Comparison of ENCODE assay signal across 35 cellular contexts in genomic region chr3:183733553-183733952, GRCh38.
"Had no signal": no experiment of that assay in that cellular context is flagged by ENCODE, and none has a peak within 500 bp of the region (broad histone marks: within the 10 kb centered on the region; RNA-seq: fewer than 3 reads in every experiment).

No MANE protein-coding gene starts in this region.

- H3K27ac ChIP-seq: adrenal gland, body of pancreas, cardiac muscle cell, colonic mucosa, dorsolateral prefrontal cortex, epithelial cell of prostate, esophagus squamous epithelium, WERI-Rb-1 had no signal

- H3K4me1 Mint-ChIP-seq: activated B cell treated with CpG ODN at 0.5 μM for 24 hours; activated CD8-positive, alpha-beta memory T cell treated with anti-CD3 and anti-CD28 coated beads, Interleukin-2, amount 10 ng/mL, durations not matched to agents 7 days and 5 days; activated naive CD4-positive, alpha-beta T cell treated with anti-CD3 and anti-CD28 coated beads, Interleukin-2, amount 50 U/mL, for 24 hours; activated naive CD8-positive, alpha-beta T cell treated with anti-CD3 and anti-CD28 coated beads for 36 hours; activated naive CD8-positive, alpha-beta T cell treated with anti-CD3 and anti-CD28 coated beads, Interleukin-2, amount 50 U/mL, for 24 hours had no signal

- H3K4me3 Mint-ChIP-seq: activated B cell treated with CpG ODN at 0.5 μM for 24 hours; activated CD8-positive, alpha-beta memory T cell treated with anti-CD3 and anti-CD28 coated beads, Interleukin-2, amount 10 ng/mL, durations not matched to agents 7 days and 5 days; activated CD8-positive, alpha-beta T cell treated with anti-CD3 and anti-CD28 coated beads for 36 hours; activated naive CD4-positive, alpha-beta T cell treated with anti-CD3 and anti-CD28 coated beads for 36 hours; activated naive CD4-positive, alpha-beta T cell treated with anti-CD3 and anti-CD28 coated beads, Interleukin-2, amount 50 U/mL, for 24 hours; activated naive CD8-positive, alpha-beta T cell treated with anti-CD3 and anti-CD28 coated beads for 36 hours; activated naive CD8-positive, alpha-beta T cell treated with anti-CD3 and anti-CD28 coated beads, Interleukin-2, amount 50 U/mL, for 24 hours; activated T-helper 1 cell treated with anti-CD3 and anti-CD28 coated beads, Interleukin-12 subunit alpha, Interleukin-12 subunit beta, Interleukin-2, Interleukin-4 antibody, amounts not matched to agents 30 ng/mL and 10 ng/mL and 1 ng/mL, durations not matched to agents 14 hours and 24 hours and 36 hours; T-helper 17 cell; T-helper 2 cell treated with Interferon-gamma antibody and Interleukin-4, amounts not matched to agents 5 μg/mL and 100 μg/mL, for 36 hours had no signal

- H3K4me3 ChIP-seq: adrenal gland, body of pancreas, cardiac muscle cell, colonic mucosa, dorsolateral prefrontal cortex, esophagus squamous epithelium had no signal

- DNase-seq: activated B cell treated with CpG ODN at 0.5 μM for 24 hours; activated CD4-positive, alpha-beta T cell treated with anti-CD3 and anti-CD28 coated beads for 48 hours; activated CD4-positive, alpha-beta T cell treated with anti-CD3 and anti-CD28 coated beads, Interleukin-2, amount 50 U/mL, for 1 hour; activated CD4-positive, alpha-beta T cell treated with anti-CD3 and anti-CD28 coated beads, Interleukin-2, amount 50 U/mL, for 48 hours; activated CD8-positive, alpha-beta memory T cell treated with anti-CD3 and anti-CD28 coated beads, Interleukin-2, amount 10 ng/mL, durations not matched to agents 7 days and 5 days; activated CD8-positive, alpha-beta memory T cell treated with anti-CD3 and anti-CD28 coated beads, Interleukin-2, amount 50 U/mL, for 4 hours; activated CD8-positive, alpha-beta T cell treated with anti-CD3 and anti-CD28 coated beads for 36 hours; activated effector memory CD4-positive, alpha-beta T cell treated with anti-CD3 and anti-CD28 coated beads, Interleukin-2, amount 50 U/mL, for 16 hours; activated naive CD4-positive, alpha-beta T cell treated with anti-CD3 and anti-CD28 coated beads for 36 hours; activated naive CD8-positive, alpha-beta T cell treated with anti-CD3 and anti-CD28 coated beads for 36 hours; activated naive CD8-positive, alpha-beta T cell treated with anti-CD3 and anti-CD28 coated beads, Interleukin-2, amount 50 U/mL, for 24 hours; activated T-cell treated with anti-CD3 and anti-CD28 coated beads, Interleukin-2, amount 50 U/mL, for 1 hour; activated T-cell treated with anti-CD3 and anti-CD28 coated beads, Interleukin-2, amount 50 U/mL, for 48 hours; adrenal gland; amygdala; aorta; body of pancreas; central memory CD4-positive, alpha-beta T cell; cerebellar nuclear complex; colonic mucosa; dorsolateral prefrontal cortex; effector memory CD4-positive, alpha-beta T cell; esophagus squamous epithelium; foreskin melanocyte; T-helper 1 cell; T-helper 17 cell; T1000; WERI-Rb-1 had no signal

- H3K9me3 ChIP-seq: adrenal gland, body of pancreas, colonic mucosa, esophagus squamous epithelium had no signal

- H3K9me3 Mint-ChIP-seq: activated B cell treated with CpG ODN at 0.5 μM for 24 hours; activated CD8-positive, alpha-beta T cell treated with anti-CD3 and anti-CD28 coated beads for 36 hours; activated naive CD4-positive, alpha-beta T cell treated with anti-CD3 and anti-CD28 coated beads for 36 hours; activated naive CD4-positive, alpha-beta T cell treated with anti-CD3 and anti-CD28 coated beads, Interleukin-2, amount 50 U/mL, for 24 hours; activated naive CD8-positive, alpha-beta T cell treated with anti-CD3 and anti-CD28 coated beads for 36 hours; activated naive CD8-positive, alpha-beta T cell treated with anti-CD3 and anti-CD28 coated beads, Interleukin-2, amount 50 U/mL, for 24 hours; activated T-helper 1 cell treated with anti-CD3 and anti-CD28 coated beads, Interleukin-12 subunit alpha, Interleukin-12 subunit beta, Interleukin-2, Interleukin-4 antibody, amounts not matched to agents 30 ng/mL and 10 ng/mL and 1 ng/mL, durations not matched to agents 14 hours and 24 hours and 36 hours; activated T-helper 2 cell treated with anti-CD3 and anti-CD28 coated beads, Interferon-gamma antibody, Interleukin-2, Interleukin-4, amounts not matched to agents 10 μg/mL and 5 μg/mL and 100 μg/mL, durations not matched to agents 14 hours and 24 hours and 36 hours had no signal

- H3K27ac Mint-ChIP-seq: activated B cell treated with CpG ODN at 0.5 μM for 24 hours; activated CD8-positive, alpha-beta memory T cell treated with anti-CD3 and anti-CD28 coated beads, Interleukin-2, amount 10 ng/mL, durations not matched to agents 7 days and 5 days; activated CD8-positive, alpha-beta T cell treated with anti-CD3 and anti-CD28 coated beads for 36 hours; activated naive CD4-positive, alpha-beta T cell treated with anti-CD3 and anti-CD28 coated beads for 36 hours; activated naive CD4-positive, alpha-beta T cell treated with anti-CD3 and anti-CD28 coated beads, Interleukin-2, amount 50 U/mL, for 24 hours; activated naive CD8-positive, alpha-beta T cell treated with anti-CD3 and anti-CD28 coated beads for 36 hours; activated naive CD8-positive, alpha-beta T cell treated with anti-CD3 and anti-CD28 coated beads, Interleukin-2, amount 50 U/mL, for 24 hours; activated T-helper 2 cell treated with anti-CD3 and anti-CD28 coated beads, Interferon-gamma antibody, Interleukin-2, Interleukin-4, amounts not matched to agents 10 μg/mL and 5 μg/mL and 100 μg/mL, durations not matched to agents 14 hours and 24 hours and 36 hours; T-helper 2 cell treated with Interferon-gamma antibody and Interleukin-4, amounts not matched to agents 5 μg/mL and 100 μg/mL, for 36 hours had no signal

- H3K4me1 ChIP-seq: body of pancreas, colonic mucosa, esophagus squamous epithelium had no signal

- ATAC-seq: activated CD4-positive, CD25-positive, alpha-beta regulatory T cell treated with anti-CD3 and anti-CD28 coated beads, Interleukin-2, amount 50 U/mL, for 24 hours; activated CD8-positive, alpha-beta memory T cell treated with anti-CD3 and anti-CD28 coated beads, Interleukin-2, amount 10 ng/mL, durations not matched to agents 7 days and 5 days; activated CD8-positive, alpha-beta T cell treated with anti-CD3 and anti-CD28 coated beads for 36 hours; activated naive CD8-positive, alpha-beta T cell treated with anti-CD3 and anti-CD28 coated beads, Interleukin-2, amount 50 U/mL, for 24 hours; body of pancreas; T-helper 17 cell had no signal

- H3K27me3 Mint-ChIP-seq: activated B cell treated with CpG ODN at 0.5 μM for 24 hours; activated CD8-positive, alpha-beta memory T cell treated with anti-CD3 and anti-CD28 coated beads, Interleukin-2, amount 10 ng/mL, durations not matched to agents 7 days and 5 days; activated CD8-positive, alpha-beta T cell treated with anti-CD3 and anti-CD28 coated beads for 36 hours; activated naive CD4-positive, alpha-beta T cell treated with anti-CD3 and anti-CD28 coated beads, Interleukin-2, amount 50 U/mL, for 24 hours; activated naive CD8-positive, alpha-beta T cell treated with anti-CD3 and anti-CD28 coated beads for 36 hours; activated naive CD8-positive, alpha-beta T cell treated with anti-CD3 and anti-CD28 coated beads, Interleukin-2, amount 50 U/mL, for 24 hours; T-helper 17 cell had no signal

- H3K36me3 ChIP-seq: colonic mucosa had no signal

- H3K27me3 ChIP-seq: adrenal gland, body of pancreas, cardiac muscle cell, colonic mucosa, dorsolateral prefrontal cortex, esophagus squamous epithelium had no signal
